In genomic region chr18:37322497-37323035, GRCh38 we compare ENCODE assay signal across 8 cellular contexts.
DNase-seq lines count a peak whose midpoint lies in the region; ATAC-seq and TF ChIP-seq lines count a peak whose summit lies in the region.

No MANE protein-coding gene starts in this region.

- peak; percentile 62 for TF ChIP-seq CTCF in GM20000 (IDR thresholded peaks at IDR 0.05; ENCODE audit: extremely low read depth, missing control alignments)
- peak; percentile 89 for TF ChIP-seq CTCF in fibroblast of villous mesenchyme (IDR thresholded peaks at IDR 0.05; ENCODE audit: insufficient read depth, low read depth, low read length)
- peak; percentile 68 for TF ChIP-seq CTCF in progenitor cell of endocrine pancreas (IDR thresholded peaks at IDR 0.05; ENCODE audit: unreplicated experiment)

- H3K4me1 Mint-ChIP-seq in progenitor cell of endocrine pancreas (ENCODE audit: low read depth), result no peaks in the 10 kb centered on the region

- H3K36me3 Mint-ChIP-seq in progenitor cell of endocrine pancreas (ENCODE audit: insufficient read depth), result no peaks in the 10 kb centered on the region

- ATAC-seq in HG03460 (IDR thresholded peaks at IDR 0.05; ENCODE audit: unreplicated experiment), result peak; percentile 78

- no peak overlapping the region for H3K4me3 ChIP-seq in fibroblast of villous mesenchyme (ENCODE audit: low read depth, low read length)

- no peak overlapping the region for H3K27ac Mint-ChIP-seq in progenitor cell of endocrine pancreas

- H3K4me3 Mint-ChIP-seq in progenitor cell of endocrine pancreas (ENCODE audit: low read depth), result no peak overlapping the region

- peak; percentile 57 for DNase-seq in activated CD8-positive, alpha-beta memory T cell treated with anti-CD3 and anti-CD28 coated beads for 24 hours
- no peak for DNase-seq in activated CD8-positive, alpha-beta memory T cell treated with anti-CD3 and anti-CD28 coated beads, Interleukin-2, amount 50 U/mL, for 4 hours
- DNase-seq in GM20000 (ENCODE audit: low spot score), result peak; percentile 58
- DNase-seq in SW480 (ENCODE audit: low spot score), result peak; percentile 5
- DNase-seq in fibroblast of villous mesenchyme (ENCODE audit: low read depth), result peak; percentile 31
- DNase-seq in progenitor cell of endocrine pancreas (ENCODE audit: low spot score, unreplicated experiment), result no peak
- no peak for DNase-seq in putamen (ENCODE audit: low spot score)

- no peaks in the 10 kb centered on the region for H3K9me3 Mint-ChIP-seq in progenitor cell of endocrine pancreas (ENCODE audit: low read depth)

- H3K27me3 Mint-ChIP-seq in progenitor cell of endocrine pancreas, result peaks cover 26% of the 10 kb centered on the region

Comparison
In these comparisons a context has a peak if more than half of its experiments do, and no peak if none do; other contexts are left out.
1. DNase-seq: peak in activated CD8-positive, alpha-beta memory T cell treated with anti-CD3 and anti-CD28 coated beads for 24 hours (single experiment), GM20000 (single experiment), SW480 (single experiment) and fibroblast of villous mesenchyme (single experiment); none in activated CD8-positive, alpha-beta memory T cell treated with anti-CD3 and anti-CD28 coated beads, Interleukin-2, amount 50 U/mL, for 4 hours (single experiment), progenitor cell of endocrine pancreas (single experiment) and putamen (single experiment).
2. Peak in every context shown above with its lines, with median percentiles within 50 percentile points of each other: CTCF ChIP-seq.